ENCODE assay signal across 14 cellular contexts in the genomic region with DNA sequence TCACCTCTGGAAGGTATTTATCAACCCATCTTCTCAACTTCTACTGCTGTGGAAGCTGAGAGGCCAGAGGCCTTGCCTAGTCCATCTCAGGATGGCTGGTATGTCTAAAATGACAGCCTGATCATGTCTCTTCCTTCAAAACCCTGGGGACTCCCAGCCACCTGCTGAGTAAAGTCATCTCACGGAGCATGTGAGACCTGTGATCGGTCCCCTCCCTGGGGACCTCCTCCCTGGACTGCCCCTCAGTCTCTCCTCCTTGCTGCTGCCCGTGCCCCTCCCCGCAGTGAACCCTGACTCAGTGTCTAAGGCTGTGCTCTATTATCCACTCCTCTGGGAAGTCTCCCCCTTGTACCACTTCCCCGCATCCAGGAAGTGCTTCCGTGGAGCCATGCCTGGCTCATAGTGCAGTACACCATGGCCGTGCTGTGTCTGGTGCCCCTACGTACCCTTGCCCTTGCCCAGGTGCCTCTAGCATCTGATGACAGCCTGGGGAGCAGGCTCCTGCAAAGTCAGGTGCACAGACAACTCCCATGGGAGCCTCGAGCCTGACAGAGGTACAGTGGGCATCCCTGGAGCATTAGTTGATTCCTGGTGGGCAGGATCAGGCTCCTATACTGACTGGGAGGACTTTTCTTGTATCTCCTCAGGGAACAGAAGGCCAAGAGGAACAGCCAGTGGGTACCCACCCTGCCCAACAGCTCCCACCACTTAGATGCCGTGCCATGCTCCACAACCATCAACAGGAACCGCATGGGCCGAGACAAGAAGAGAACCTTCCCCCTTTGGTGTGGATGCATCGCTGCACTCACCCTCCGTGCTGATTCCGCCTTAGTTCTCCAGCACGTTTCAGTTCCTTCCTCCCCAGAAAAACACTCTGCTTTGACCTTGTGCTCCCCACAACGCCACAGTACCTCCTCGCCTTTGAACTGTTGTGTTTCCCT. TPM values are rescaled to one million over a fixed set of nuclear protein-coding genes. Genes with fewer than 3 reads are reported as not detected.
A peak's percentile ranks its signal among the peaks of the same experiment; 100 is the strongest.
DNase-seq lines count a peak whose midpoint lies in the region; ATAC-seq and TF ChIP-seq lines count a peak whose summit lies in the region.
"Had no signal": no experiment of that assay in that cellular context is flagged by ENCODE, and none has a peak within 500 bp of the region (broad histone marks: within the 10 kb centered on the region; RNA-seq: fewer than 3 reads in every experiment).

No MANE protein-coding gene starts in this region.

- H3K27ac ChIP-seq in colonic mucosa = no peak overlapping the region
- H3K27ac ChIP-seq: ascending aorta had no signal

- no peaks in the 10 kb centered on the region for H3K9me3 Mint-ChIP-seq in memory B cell
- H3K9me3 Mint-ChIP-seq: activated CD4-positive, alpha-beta memory T cell treated with anti-CD3 and anti-CD28 coated beads for 36 hours; nephron had no signal

- H3K9ac ChIP-seq in colonic mucosa (ENCODE audit: low read depth in 2 of 2, low read length in 2 of 2) = no peak overlapping the region

- peaks cover 24% of the 10 kb centered on the region for H3K36me3 ChIP-seq in colonic mucosa

- H3K9me3 ChIP-seq in colonic mucosa = no peaks in the 10 kb centered on the region
- H3K9me3 ChIP-seq: ascending aorta had no signal

- H3K36me3 Mint-ChIP-seq in memory B cell = peaks cover 33% of the 10 kb centered on the region

- H3K4me1 Mint-ChIP-seq in memory B cell = peaks cover 58% of the 10 kb centered on the region

- TF ChIP-seq CTCF in colonic mucosa (IDR thresholded peaks at IDR 0.05) = no peak

- no peaks in the 10 kb centered on the region for H3K27me3 Mint-ChIP-seq in memory B cell
- H3K27me3 Mint-ChIP-seq: activated CD4-positive, alpha-beta memory T cell treated with anti-CD3 and anti-CD28 coated beads for 36 hours had no signal

- peak; percentile 63 to 67 for DNase-seq in memory B cell (ENCODE audit: low spot score in 2 of 2)
- no peak for DNase-seq in colonic mucosa
- DNase-seq in activated T-cell treated with anti-CD3 and anti-CD28 coated beads, Interleukin-2, amount 50 U/mL, for 1 hour = no peak
- DNase-seq in hepatic stellate cell (ENCODE audit: low spot score) = no peak
- no peak for DNase-seq in activated CD4-positive, CD25-positive, alpha-beta regulatory T cell (lab: John Stamatoyannopoulos, UW)
- DNase-seq: activated CD4-positive, alpha-beta memory T cell treated with anti-CD3 and anti-CD28 coated beads for 36 hours; erythroblast; NCI-H2171 treated with DMSO at 0.1 percent for 48 hours; SIG-M5 had no signal

- peak overlapping the region; percentile 95 for H3K27ac Mint-ChIP-seq in memory B cell
- H3K27ac Mint-ChIP-seq: activated CD4-positive, alpha-beta memory T cell treated with anti-CD3 and anti-CD28 coated beads for 36 hours; nephron had no signal

- H3K27me3 ChIP-seq in colonic mucosa = no peaks in the 10 kb centered on the region
- H3K27me3 ChIP-seq: ascending aorta had no signal

- peak; percentile 32 for ATAC-seq in GM18867 (IDR thresholded peaks at IDR 0.05; ENCODE audit: unreplicated experiment)
- ATAC-seq in GM21529 (IDR thresholded peaks at IDR 0.05; ENCODE audit: unreplicated experiment) = peak; percentile 50
- ATAC-seq in HG03378 (IDR thresholded peaks at IDR 0.05; ENCODE audit: unreplicated experiment) = peak; percentile 60
- ATAC-seq in memory B cell (ENCODE audit: low read depth) = peak; percentile 70

- no peaks in the 10 kb centered on the region for H3K4me1 ChIP-seq in colonic mucosa
- H3K4me1 ChIP-seq: ascending aorta had no signal

- peak overlapping the region; percentile 97 for H3K4me3 Mint-ChIP-seq in memory B cell
- H3K4me3 Mint-ChIP-seq: activated CD4-positive, alpha-beta memory T cell treated with anti-CD3 and anti-CD28 coated beads for 36 hours; nephron had no signal

- intact Hi-C loops in colonic mucosa (cut with DNase I) = no loop called here

- H3K4me3 ChIP-seq in colonic mucosa = no peak overlapping the region
- H3K4me3 ChIP-seq: ascending aorta had no signal

RNA-seq across cellular contexts. Expression of a gene that starts 13.8 kb away (rescaled TPM):
- total RNA-seq in colonic mucosa = 10 to 100 TPM; 77.8 to 96.0 TPM

RNA-seq across cellular contexts. Expression of a gene that starts 27.9 kb away (rescaled TPM):
- total RNA-seq in colonic mucosa = 1 to 10 TPM; 2.3 to 4.5 TPM

RNA-seq across cellular contexts. Expression of a gene that starts 32.8 kb away (rescaled TPM):
- total RNA-seq in colonic mucosa = 100 to 1,000 TPM; 420 to 719 TPM

RNA-seq across cellular contexts. Expression of a gene that starts 37.8 kb away (rescaled TPM):
- total RNA-seq in colonic mucosa = not detected
- total RNA-seq: ascending aorta had no signal

RNA-seq across cellular contexts. Expression of a gene that starts 38.2 kb away (rescaled TPM):
- total RNA-seq in colonic mucosa = 10 to 100 TPM in 1 of 2 donors, 1 to 10 TPM in 1; 9.1 to 20.2 TPM

Comparison
In these comparisons a context has a peak if more than half of its experiments do, and no peak if none do; other contexts are left out.
1. DNase-seq: peak in memory B cell (2 of 2); none in colonic mucosa (single experiment), activated T-cell treated with anti-CD3 and anti-CD28 coated beads, Interleukin-2, amount 50 U/mL, for 1 hour (single experiment), hepatic stellate cell (single experiment) and activated CD4-positive, CD25-positive, alpha-beta regulatory T cell (0 of 4).
2. Peak in every context shown above with its lines, with median percentiles within 50 percentile points of each other: ATAC-seq.